ENCODE assay signal across 8 cellular contexts in genomic region chr14:75069811-75070145, GRCh38. TPM values are rescaled to one million over a fixed set of nuclear protein-coding genes. Genes with fewer than 3 reads are reported as not detected.
DNase-seq lines count a peak whose midpoint lies in the region; ATAC-seq, FAIRE-seq and TF ChIP-seq lines count a peak whose summit lies in the region.

No MANE protein-coding gene starts in this region.

- no peaks in the 10 kb centered on the region for H3K36me3 ChIP-seq in PC-9 (ENCODE audit: low read depth)
- H3K36me3 ChIP-seq in gastroesophageal sphincter: no peaks in the 10 kb centered on the region
- H3K36me3 ChIP-seq in rectal smooth muscle tissue (ENCODE audit: control insufficient read depth, insufficient read depth, low read length): no peaks in the 10 kb centered on the region

- no peak for TF ChIP-seq EP300 in gastroesophageal sphincter (IDR thresholded peaks at IDR 0.05)

- H3K4me1 ChIP-seq in PC-9 (replicated peaks; ENCODE audit: insufficient read depth): peaks cover 30% of the 10 kb centered on the region
- H3K4me1 ChIP-seq in gastroesophageal sphincter: peaks cover 0 to 44% (median 18%) of the 10 kb centered on the region in 3 donors
- H3K4me1 ChIP-seq in rectal smooth muscle tissue (ENCODE audit: control insufficient read depth, insufficient read depth, low read length): peaks cover 15% of the 10 kb centered on the region

- H3K9me3 ChIP-seq in PC-9 (ENCODE audit: insufficient read depth, low read depth) (no peaks in the 10 kb centered on the region), gastroesophageal sphincter (no peaks in the 10 kb centered on the region)

- no peak for TF ChIP-seq CTCF in GM12865 (IDR thresholded peaks at IDR 0.05; ENCODE audit: insufficient read depth, low read depth, low read length, missing control alignments)
- no peak for TF ChIP-seq CTCF in PC-9 (conservative IDR thresholded peaks at IDR 0.05)
- no peak for TF ChIP-seq CTCF in gastroesophageal sphincter (IDR thresholded peaks at IDR 0.05)
- no peak for TF ChIP-seq CTCF in D721Med (IDR thresholded peaks at IDR 0.05; ENCODE audit: insufficient read depth, missing control alignments)

- CTCF ChIA-PET in PC-9 (lab: Charles Lee): interaction anchor here (0.7 to 2.1 kb wide), 5 partner anchors 47 to 209 kb away, joined by 3 to 6 read pairs (median 4); partner anchors contain the start of gene RPS6KL1

- H3K9me2 ChIP-seq in PC-9 (ENCODE audit: insufficient read depth): no peaks in the 10 kb centered on the region

- TSS peak; percentile 53 for BruUV-seq in PC-9 (replicated peaks; lab: Mats Ljungman, UMichigan)

- peak overlapping the region; percentile 79 for H3K27ac ChIP-seq in PC-9
- peak overlapping the region; percentile 58 to 89 (median 88) for H3K27ac ChIP-seq in gastroesophageal sphincter
- peak overlapping the region; percentile 97 for H3K27ac ChIP-seq in rectal smooth muscle tissue (ENCODE audit: low read depth, low read length)

- peaks cover 47% of the 10 kb centered on the region for H3F3A ChIP-seq in PC-9 (ENCODE audit: insufficient read depth, low read depth)

- intact Hi-C loops in PC-9 (cut with micrococcal nuclease; ENCODE audit: unreplicated experiment): loop anchor here (1.0 to 2.0 kb wide), 4 partner anchors 19 to 129 kb away; partner anchors contain the start of genes EIF2B2 and MLH3

- H3K4me2 ChIP-seq in PC-9: peak overlapping the region; percentile 94

- no peaks in the 10 kb centered on the region for H3K27me3 ChIP-seq in PC-9 (ENCODE audit: insufficient read depth, low read depth)
- H3K27me3 ChIP-seq in gastroesophageal sphincter: no peaks in the 10 kb centered on the region
- no peaks in the 10 kb centered on the region for H3K27me3 ChIP-seq in rectal smooth muscle tissue (ENCODE audit: control insufficient read depth, insufficient read depth, low read length)

- ATAC-seq in gastroesophageal sphincter: no peak
- ATAC-seq in GM21423 (IDR thresholded peaks at IDR 0.05; ENCODE audit: unreplicated experiment): no peak

- no CpG with 5 or more reads among the region's 12 CpGs for WGBS in gastroesophageal sphincter (ENCODE audit: low coverage in 1 of 2), 2 donors

- peak overlapping the region; percentile 19 for H3K9ac ChIP-seq in rectal smooth muscle tissue (ENCODE audit: low read length)

- DNase-seq in GM12865 (ENCODE audit: low read depth) (no peak), PC-9 (no peak), T-helper 2 cell (no peak), D721Med (ENCODE audit: insufficient read length, low spot score) (no peak), germinal center (ENCODE audit: low spot score) (no peak)

- H4K20me1 ChIP-seq in PC-9 (ENCODE audit: insufficient read depth): no peaks in the 10 kb centered on the region

- no peak for FAIRE-seq in D721Med (lab: Jason Lieb, UNC)

- H2AFZ ChIP-seq in PC-9: peak overlapping the region; percentile 83

- no peak for TF ChIP-seq POLR2A in gastroesophageal sphincter (IDR thresholded peaks at IDR 0.05)

- H3K4me3 ChIP-seq in GM12865 (ENCODE audit: low read depth, low read length): peak overlapping the region; percentile 89
- H3K4me3 ChIP-seq in PC-9: peak overlapping the region; percentile 71
- H3K4me3 ChIP-seq in gastroesophageal sphincter: peak overlapping the region; percentile 46 to 56
- H3K4me3 ChIP-seq in rectal smooth muscle tissue (ENCODE audit: low read length): peak overlapping the region; percentile 73

- H3K79me2 ChIP-seq in PC-9 (ENCODE audit: low read depth): peaks cover 24% of the 10 kb centered on the region

- POLR2A ChIA-PET in PC-9 (lab: Charles Lee; ENCODE audit: unreplicated experiment): interaction anchor here (0.5 to 0.9 kb wide), 9 partner anchors 25 to 489 kb away, joined by 3 to 9 read pairs (median 4); no protein-coding TSS in a partner anchor

RNA-seq across cellular contexts. Expression of gene ZC2HC1C, which starts 0.3 kb away (rescaled TPM):
- total RNA-seq in PC-9 (2021) (11.9 and 13.8 TPM in 2 replicates), gastroesophageal sphincter (1 to 10 TPM; 4.4 to 8.0 (median 5.1) TPM)

RNA-seq across cellular contexts. Expression of gene ACYP1, which starts 6.0 kb away (rescaled TPM):
- total RNA-seq in PC-9 (2021) (46.5 and 98.9 TPM in 2 replicates), gastroesophageal sphincter (10 to 100 TPM; 13.8 to 20.8 (median 17.1) TPM)

RNA-seq across cellular contexts. Expression of gene MLH3, which starts 18.5 kb away (rescaled TPM):
- 47.6 and 48.7 TPM in 2 replicates for total RNA-seq in PC-9 (2021)
- total RNA-seq in gastroesophageal sphincter: 10 to 100 TPM; 29.0 to 76.1 (median 32.2) TPM

RNA-seq across cellular contexts. Expression of gene NEK9, which starts 57.1 kb away (rescaled TPM):
- total RNA-seq in PC-9 (2021) (170 and 174 TPM in 2 replicates), gastroesophageal sphincter (10 to 100 TPM; 34.2 to 95.4 (median 85.9) TPM)
